ENCODE assay signal across 29 cellular contexts in genomic region chr1:187790724-187791123, GRCh38.
"Had no signal": no experiment of that assay in that cellular context is flagged by ENCODE, and none has a peak within 500 bp of the region (broad histone marks: within the 10 kb centered on the region; RNA-seq: fewer than 3 reads in every experiment).

No MANE protein-coding gene starts in this region.

- DNase-seq: Karpas-422, Kasumi-1, MG63, MM.1S, MV-4-11, NCI-H1048, NCI-H1092, NCI-H1092 treated with DMSO at 0.1 percent for 48 hours, NCI-H1105, NCI-H1417 treated with DMSO at 0.1 percent for 48 hours, NCI-H1436, NCI-H1436 treated with DMSO at 0.1 percent for 48 hours, NCI-H1694, NCI-H1694 treated with DMSO at 0.1 percent for 48 hours, NCI-H187, NCI-H187 treated with DMSO at 0.1 percent for 48 hours, NCI-H2029, NCI-H2029 treated with DMSO at 0.1 percent for 48 hours, NCI-H2081 treated with DMSO at 0.1 percent for 48 hours, NCI-H2107, NCI-H2171, NCI-H2171 treated with DMSO at 0.1 percent for 48 hours, NCI-H2227 treated with DMSO at 0.1 percent for 48 hours, NCI-H226, NCI-H446, NCI-H446 treated with DMSO at 0.1 percent for 48 hours, NCI-H510A, NCI-H510A treated with DMSO at 0.1 percent for 48 hours had no signal

- H3K9me3 ChIP-seq: MG63 had no signal

- H3K27ac ChIP-seq: KMS-11 had no signal

- H3K27me3 ChIP-seq: MG63 had no signal

- H3K36me3 ChIP-seq: MG63 had no signal

- H3K4me3 ChIP-seq: MG63 had no signal
